9 cellular contexts compared by ENCODE assay signal in the genomic region with DNA sequence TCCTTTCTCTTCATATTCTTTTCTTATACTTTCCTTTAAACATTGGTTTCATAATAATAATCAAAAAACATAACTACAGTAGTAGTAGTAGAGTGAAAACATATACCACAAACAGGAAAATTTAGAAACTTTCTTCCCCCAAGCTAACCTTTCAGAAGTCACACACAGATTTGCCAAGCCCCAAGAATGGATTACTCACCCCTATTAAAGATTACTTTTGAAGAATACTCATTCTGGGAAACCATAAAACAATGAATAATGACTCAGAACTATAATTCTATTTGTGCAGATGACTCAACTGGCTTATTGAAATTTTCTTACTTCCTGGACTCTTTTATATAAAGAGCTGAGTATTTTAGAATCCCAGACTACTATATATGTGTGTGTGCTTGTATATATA.
DNase-seq lines count a peak whose midpoint lies in the region; ATAC-seq and TF ChIP-seq lines count a peak whose summit lies in the region.
"Had no signal": no experiment of that assay in that cellular context is flagged by ENCODE, and none has a peak within 500 bp of the region (broad histone marks: within the 10 kb centered on the region; RNA-seq: fewer than 3 reads in every experiment).

No MANE protein-coding gene starts in this region.

- H3K27ac Mint-ChIP-seq in activated naive CD4-positive, alpha-beta T cell treated with anti-CD3 and anti-CD28 coated beads, Interleukin-2, amount 50 U/mL, for 72 hours, result no peak overlapping the region
- H3K27ac Mint-ChIP-seq in activated naive CD4-positive, alpha-beta T cell treated with anti-CD3 and anti-CD28 coated beads, Interleukin-2, amount 10 ng/mL, durations not matched to agents 7 days and 5 days, result no peak overlapping the region

- no peaks in the 10 kb centered on the region for H3K9me3 Mint-ChIP-seq in activated naive CD4-positive, alpha-beta T cell treated with anti-CD3 and anti-CD28 coated beads, Interleukin-2, amount 50 U/mL, for 72 hours
- no peaks in the 10 kb centered on the region for H3K9me3 Mint-ChIP-seq in activated naive CD4-positive, alpha-beta T cell treated with anti-CD3 and anti-CD28 coated beads, Interleukin-2, amount 10 ng/mL, durations not matched to agents 7 days and 5 days

- TF ChIP-seq CTCF in astrocyte of the cerebellum (IDR thresholded peaks at IDR 0.05; ENCODE audit: low read depth, low read length, missing control alignments), result no peak

- in situ Hi-C loops in astrocyte of the cerebellum (cut with HindIII; ENCODE audit: low sequenced_read_pairs), result no loop called here

- no peak overlapping the region for H3K4me3 ChIP-seq in astrocyte of the cerebellum (ENCODE audit: low read depth, low read length)
- H3K4me3 ChIP-seq: tibial artery had no signal

- no peaks in the 10 kb centered on the region for H3K27me3 Mint-ChIP-seq in activated naive CD4-positive, alpha-beta T cell treated with anti-CD3 and anti-CD28 coated beads, Interleukin-2, amount 10 ng/mL, durations not matched to agents 7 days and 5 days

- no peak overlapping the region for H3K4me3 Mint-ChIP-seq in activated naive CD4-positive, alpha-beta T cell treated with anti-CD3 and anti-CD28 coated beads, Interleukin-2, amount 10 ng/mL, durations not matched to agents 7 days and 5 days

- H3K4me1 Mint-ChIP-seq in activated naive CD4-positive, alpha-beta T cell treated with anti-CD3 and anti-CD28 coated beads, Interleukin-2, amount 10 ng/mL, durations not matched to agents 7 days and 5 days, result no peaks in the 10 kb centered on the region

- no peaks in the 10 kb centered on the region for H3K36me3 Mint-ChIP-seq in activated naive CD4-positive, alpha-beta T cell treated with anti-CD3 and anti-CD28 coated beads, Interleukin-2, amount 50 U/mL, for 72 hours
- H3K36me3 Mint-ChIP-seq in activated naive CD4-positive, alpha-beta T cell treated with anti-CD3 and anti-CD28 coated beads, Interleukin-2, amount 10 ng/mL, durations not matched to agents 7 days and 5 days, result no peaks in the 10 kb centered on the region

- CTCF ChIA-PET in activated naive CD4-positive, alpha-beta T cell treated with anti-CD3 and anti-CD28 coated beads, Interleukin-2, amount 10 ng/mL, durations not matched to agents 7 days and 5 days (lab: Charles Lee), result interaction anchor here (1.0 kb wide), 1 partner anchor 24 kb away, joined by 3 read pairs; no protein-coding TSS in a partner anchor

- peak; percentile 86 to 98 for ATAC-seq in activated naive CD4-positive, alpha-beta T cell treated with anti-CD3 and anti-CD28 coated beads, Interleukin-2, amount 50 U/mL, for 72 hours
- peak; percentile 89 for ATAC-seq in HG03108 (IDR thresholded peaks at IDR 0.05; ENCODE audit: unreplicated experiment)

- DNase-seq in activated naive CD4-positive, alpha-beta T cell treated with anti-CD3 and anti-CD28 coated beads, Interleukin-2, amount 50 U/mL, for 72 hours (ENCODE audit: low spot score in 2 of 2), result no peak
- no peak for DNase-seq in activated naive CD4-positive, alpha-beta T cell treated with anti-CD3 and anti-CD28 coated beads, Interleukin-2, amount 10 ng/mL, durations not matched to agents 7 days and 5 days
- DNase-seq in astrocyte of the cerebellum (ENCODE audit: low read depth) (peak; percentile 87), stromal cell of bone marrow (ENCODE audit: low read depth) (peak; percentile 92), SKM-1 treated with dmso at 0.1 percent for 144 hours (lab: John Stamatoyannopoulos, UW; ENCODE audit: unreplicated experiment) (no peak)
- DNase-seq in activated CD4-positive, alpha-beta T cell treated with anti-CD3 and anti-CD28 coated beads, Interleukin-2, amount 50 U/mL, for 1 hour, result no peak
- no peak for DNase-seq in stimulated activated CD4-positive, alpha-beta T cell treated with anti-CD3 and anti-CD28 coated beads, Interleukin-4, amount 100 ng/mL, for 24 hours
- DNase-seq: tibial artery had no signal

Comparison
In these comparisons a context has a peak if more than half of its experiments do, and no peak if none do; other contexts are left out.
1. DNase-seq: peak in astrocyte of the cerebellum (single experiment) and stromal cell of bone marrow (single experiment); none in activated naive CD4-positive, alpha-beta T cell treated with anti-CD3 and anti-CD28 coated beads, Interleukin-2, amount 50 U/mL, for 72 hours (0 of 2), activated naive CD4-positive, alpha-beta T cell treated with anti-CD3 and anti-CD28 coated beads, Interleukin-2, amount 10 ng/mL, durations not matched to agents 7 days and 5 days (single experiment), SKM-1 treated with dmso at 0.1 percent for 144 hours (single experiment), activated CD4-positive, alpha-beta T cell treated with anti-CD3 and anti-CD28 coated beads, Interleukin-2, amount 50 U/mL, for 1 hour (single experiment) and stimulated activated CD4-positive, alpha-beta T cell treated with anti-CD3 and anti-CD28 coated beads, Interleukin-4, amount 100 ng/mL, for 24 hours (single experiment).